Comparison of ENCODE assay signal across 25 cellular contexts in genomic region chr15:65912235-65912634, GRCh38.
"Had no signal": no experiment of that assay in that cellular context is flagged by ENCODE, and none has a peak within 500 bp of the region (broad histone marks: within the 10 kb centered on the region; RNA-seq: fewer than 3 reads in every experiment).

No MANE protein-coding gene starts in this region.

- H3K36me3 ChIP-seq: colonic mucosa had no signal

- H3K4me3 ChIP-seq: adrenal gland, body of pancreas, colonic mucosa, dorsolateral prefrontal cortex had no signal

- H3K9me3 ChIP-seq: adrenal gland, body of pancreas, colonic mucosa had no signal

- H3K27ac ChIP-seq: adrenal gland, body of pancreas, colonic mucosa, dorsolateral prefrontal cortex, VCaP had no signal

- H3K27me3 ChIP-seq: adrenal gland, body of pancreas, colonic mucosa, dorsolateral prefrontal cortex had no signal

- H3K4me1 ChIP-seq: colonic mucosa had no signal

- DNase-seq: activated CD4-positive, alpha-beta memory T cell treated with anti-CD3 and anti-CD28 coated beads, Interleukin-2, amount 10 ng/mL, durations not matched to agents 7 days and 5 days; activated CD4-positive, alpha-beta T cell treated with anti-CD3 and anti-CD28 coated beads for 4 hours; activated CD4-positive, alpha-beta T cell treated with anti-CD3 and anti-CD28 coated beads, Interleukin-2, amount 10 ng/mL, durations not matched to agents 7 days and 5 days; activated CD4-positive, alpha-beta T cell treated with anti-CD3 and anti-CD28 coated beads, Interleukin-2, amount 50 U/mL, for 4 hours; activated gamma-delta T cell treated with Interleukin-2 at 50 U/mL for 16 hours; activated naive CD4-positive, alpha-beta T cell treated with anti-CD3 and anti-CD28 coated beads, Interleukin-2, amount 50 U/mL, for 16 hours; activated naive CD4-positive, alpha-beta T cell treated with Interleukin-2 at 50 U/mL for 16 hours; activated T-cell treated with anti-CD3 and anti-CD28 coated beads, Interleukin-2, amount 50 U/mL, for 1 hour; amygdala; aorta; body of pancreas; central memory CD4-positive, alpha-beta T cell; cerebellar nuclear complex; colonic mucosa; dorsolateral prefrontal cortex; effector memory CD4-positive, alpha-beta T cell; endodermal cell; foreskin fibroblast; hippocampal formation; T-helper 2 cell had no signal

- ATAC-seq: activated CD4-positive, CD25-positive, alpha-beta regulatory T cell treated with anti-CD3 and anti-CD28 coated beads, Interleukin-2, amount 50 U/mL, for 24 hours; body of pancreas; esophagus mucosa; WTC11 had no signal
